In the genomic region with DNA sequence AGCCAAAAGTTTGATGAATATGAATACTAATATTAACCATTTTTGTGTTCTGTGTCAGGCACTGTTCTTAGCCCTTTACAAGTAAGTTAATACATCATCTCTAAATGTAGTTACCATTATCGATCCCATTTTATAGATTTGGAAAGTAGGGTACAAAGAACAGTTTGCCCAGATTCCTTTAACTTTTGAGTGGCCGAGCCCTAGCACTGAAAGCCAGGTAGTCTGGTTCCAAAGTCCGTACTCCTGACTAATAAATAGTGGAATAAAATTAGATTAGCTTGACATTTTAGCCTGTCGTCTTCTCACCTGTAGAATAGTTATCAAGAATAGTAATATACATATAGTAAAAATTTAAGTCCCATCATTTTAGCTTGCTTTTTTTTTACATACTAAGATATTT, we compare ENCODE assay signal across 25 cellular contexts.
"Had no signal": no experiment of that assay in that cellular context is flagged by ENCODE, and none has a peak within 500 bp of the region (broad histone marks: within the 10 kb centered on the region; RNA-seq: fewer than 3 reads in every experiment).

No MANE protein-coding gene starts in this region.

- H3K27ac ChIP-seq: neural progenitor cell, ovary, parathyroid adenoma, psoas muscle, skin epidermis, suprapubic skin, testis, tibial artery, transverse colon, upper lobe of right lung, uterus had no signal

- DNase-seq: naive thymus-derived CD4-positive, alpha-beta T cell; natural killer cell; occipital lobe; ovary; psoas muscle; stimulated activated CD4-positive, alpha-beta T cell treated with anti-CD3 and anti-CD28 coated beads, Interleukin-15, amount 100 ng/mL, for 24 hours; stimulated activated CD4-positive, alpha-beta T cell treated with anti-CD3 and anti-CD28 coated beads, Interleukin-2, amount 100 ng/mL, for 24 hours; stimulated activated CD4-positive, alpha-beta T cell treated with anti-CD3 and anti-CD28 coated beads, Interleukin-2, amount 100 ng/mL, for 48 hours; stimulated activated CD4-positive, alpha-beta T cell treated with anti-CD3 and anti-CD28 coated beads, Interleukin-4, amount 100 ng/mL, for 24 hours; stimulated activated naive CD4-positive, alpha-beta T cell; stimulated activated naive CD8-positive, alpha-beta T cell treated with anti-CD3 and anti-CD28 coated beads, Interleukin-15, amount 100 ng/mL, for 72 hours; stimulated activated naive CD8-positive, alpha-beta T cell treated with anti-CD3 and anti-CD28 coated beads, Interleukin-15, Interleukin-2, amounts not matched to agents 100 U/mL and 50 U/mL, for 24 hours; substantia nigra; testis; tibial artery; transverse colon; upper lobe of right lung; uterus had no signal

- ATAC-seq: naive thymus-derived CD4-positive, alpha-beta T cell; natural killer cell; psoas muscle; right cardiac atrium; sciatic nerve; stimulated activated memory B cell treated with anti-CD40 and anti-IgM and Interleukin-4, amounts not matched to agents 10 μg/mL and 1 μg/mL and 100 μg/mL, for 72 hours; stimulated activated naive CD8-positive, alpha-beta T cell treated with anti-CD3 and anti-CD28 coated beads, Interleukin-15, amount 100 ng/mL, for 72 hours; stimulated activated naive CD8-positive, alpha-beta T cell treated with anti-CD3 and anti-CD28 coated beads, Interleukin-15, Interleukin-2, amounts not matched to agents 100 U/mL and 50 U/mL, for 24 hours; upper lobe of right lung had no signal

- H3K36me3 ChIP-seq: ovary, uterus had no signal

- H3K27me3 ChIP-seq: neural progenitor cell, ovary, suprapubic skin, testis, tibial artery, transverse colon, upper lobe of right lung, uterus had no signal

- H3K4me3 ChIP-seq: neural progenitor cell, ovary, psoas muscle, skin epidermis, suprapubic skin, testis, tibial artery, transverse colon, upper lobe of right lung, uterus had no signal

- H3K9ac ChIP-seq: neural progenitor cell, parathyroid adenoma had no signal

- H3K4me1 ChIP-seq: neural progenitor cell, parathyroid adenoma, psoas muscle, suprapubic skin, testis, upper lobe of right lung, uterus had no signal

- H3K9me3 ChIP-seq: ovary, psoas muscle, suprapubic skin, testis, tibial artery, transverse colon, upper lobe of right lung, uterus had no signal
